8 cellular contexts compared by ENCODE assay signal in the genomic region with DNA sequence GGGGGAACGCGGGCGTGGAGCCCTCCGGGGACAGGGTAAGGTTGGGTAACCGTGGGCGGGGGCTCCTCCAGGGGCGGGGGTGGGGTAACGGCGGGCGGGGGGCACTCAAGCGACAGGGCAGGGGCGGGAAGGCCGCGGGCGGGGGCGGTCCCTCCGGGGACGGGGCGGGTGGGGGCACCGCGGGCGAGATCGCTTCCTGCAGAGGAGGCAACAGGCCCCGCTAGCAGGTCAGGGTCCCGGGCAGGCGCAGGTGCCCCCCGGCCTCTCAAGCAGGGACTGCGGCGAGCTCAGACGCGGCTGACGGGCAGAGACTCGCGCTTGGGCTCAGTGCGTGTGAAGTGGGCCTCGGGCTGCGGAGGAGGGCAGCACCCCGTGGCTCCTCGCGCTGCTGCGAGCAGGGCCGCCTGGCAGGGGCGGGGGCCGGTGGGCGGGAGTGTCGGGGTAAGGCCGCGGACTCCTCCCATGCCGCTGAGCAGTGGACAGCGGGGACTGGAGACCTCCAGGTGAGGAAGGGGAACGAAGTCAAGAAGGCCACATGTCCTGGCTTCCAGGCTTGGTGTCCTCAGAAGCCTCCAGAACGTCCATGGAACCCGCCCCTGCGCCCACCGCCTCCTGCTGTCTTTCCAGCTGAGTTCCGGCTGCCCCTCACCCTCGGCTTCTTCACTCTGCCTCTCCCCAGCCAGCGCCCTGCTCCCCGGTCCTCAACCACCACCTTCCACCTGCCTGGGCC. TPM values are rescaled to one million over a fixed set of nuclear protein-coding genes. Genes with fewer than 3 reads are reported as not detected.
DNase-seq lines count a peak whose midpoint lies in the region; TF ChIP-seq lines count a peak whose summit lies in the region.

No MANE protein-coding gene starts in this region.

- no peaks in the 10 kb centered on the region for H3K9me3 Mint-ChIP-seq in activated naive CD4-positive, alpha-beta T cell treated with anti-CD3 and anti-CD28 coated beads, Interleukin-2, amount 10 ng/mL, durations not matched to agents 7 days and 5 days
- H3K9me3 Mint-ChIP-seq in glutamatergic neuron (ENCODE audit: unreplicated experiment) = peaks cover 18% of the 10 kb centered on the region

- DNase-seq in activated T-cell treated with anti-CD3 and anti-CD28 coated beads for 4 hours (peak; percentile 71), HL-60 (ENCODE audit: low read depth in 1 of 2, low spot score in 1 of 2) (peak; percentile 72 to 76), RWPE1 (ENCODE audit: low spot score) (peak; percentile 80), glutamatergic neuron (peak; percentile 70), ovary (peak; percentile 72 to 84 (median 78)), transverse colon (peak; percentile 83)
- DNase-seq in activated T-cell treated with anti-CD3 and anti-CD28 coated beads, Interleukin-2, amount 50 U/mL, for 48 hours = no peak
- peak; percentile 75 for DNase-seq in activated naive CD4-positive, alpha-beta T cell treated with anti-CD3 and anti-CD28 coated beads, Interleukin-2, amount 10 ng/mL, durations not matched to agents 7 days and 5 days

- 1 to 3% (median 1%) methylated on average over 17 to 57 of the region's 59 CpGs for WGBS in ovary, 3 donors
- 2% methylated on average over 48 of the region's 59 CpGs; no CpG with 5 or more reads in 1 of the 2 donors for WGBS in transverse colon (ENCODE audit: low coverage in 1 of 2), 2 donors

- peaks cover 23% of the 10 kb centered on the region for H3K4me1 ChIP-seq in ovary (ENCODE audit: insufficient read depth)
- peaks cover 46 to 76% (median 72%) of the 10 kb centered on the region in 4 donors for H3K4me1 ChIP-seq in transverse colon

- peaks cover 55% of the 10 kb centered on the region for H3K4me1 Mint-ChIP-seq in activated naive CD4-positive, alpha-beta T cell treated with anti-CD3 and anti-CD28 coated beads, Interleukin-2, amount 10 ng/mL, durations not matched to agents 7 days and 5 days
- peaks cover 31% of the 10 kb centered on the region for H3K4me1 Mint-ChIP-seq in glutamatergic neuron (ENCODE audit: low read depth, unreplicated experiment)

- POLR2A ChIA-PET in RWPE1 (lab: Yijun Ruan, JAX; ENCODE audit: low non-redundant PET) = interaction anchor here (1.1 kb wide), 1 partner anchor 16 kb away, joined by 3 read pairs; no protein-coding TSS in a partner anchor

- H3K4me3 ChIP-seq in HL-60 (replicated peaks; ENCODE audit: insufficient read depth, low read length) = peak overlapping the region; percentile 71
- H3K4me3 ChIP-seq in ovary = peak overlapping the region; percentile 82
- peak overlapping the region; percentile 79 to 99 (median 91) for H3K4me3 ChIP-seq in transverse colon

- TF ChIP-seq EP300 in ovary (IDR thresholded peaks at IDR 0.05) (no peak), transverse colon (IDR thresholded peaks at IDR 0.05; ENCODE audit: low read depth) (no peak)

- peak overlapping the region; percentile 92 for H3K27ac Mint-ChIP-seq in activated naive CD4-positive, alpha-beta T cell treated with anti-CD3 and anti-CD28 coated beads, Interleukin-2, amount 10 ng/mL, durations not matched to agents 7 days and 5 days
- peak overlapping the region; percentile 57 for H3K27ac Mint-ChIP-seq in glutamatergic neuron (ENCODE audit: unreplicated experiment)

- H3K4me3 Mint-ChIP-seq in activated naive CD4-positive, alpha-beta T cell treated with anti-CD3 and anti-CD28 coated beads, Interleukin-2, amount 10 ng/mL, durations not matched to agents 7 days and 5 days = peak overlapping the region; percentile 81
- H3K4me3 Mint-ChIP-seq in glutamatergic neuron (ENCODE audit: unreplicated experiment) = peak overlapping the region; percentile 85

- in situ Hi-C loops in transverse colon (cut with MboI; ENCODE audit: low pct_ligation_motif_present in 1 of 4, low pct_unique_long_range_greater_than_20kb in 1 of 4, low sequenced_read_pairs in 3 of 4) = loop anchor here in 1 of 4 donors (25.0 kb wide), 1 partner anchor 129 kb away; no protein-coding TSS in a partner anchor

- TF ChIP-seq POLR2A in ovary (IDR thresholded peaks at IDR 0.05) (peak; percentile 5), transverse colon (IDR thresholded peaks at IDR 0.05) (peak; percentile 79)

- intact Hi-C loops in ovary (cut with DNase I) = loop anchor here (2.0 to 10.0 kb wide), 4 partner anchors 107 to 317 kb away; a partner anchor contains a TSS
- intact Hi-C loops in transverse colon (cut with DNase I; ENCODE audit: low total_unique reads) = no loop called here

- peaks cover 22% of the 10 kb centered on the region for H3K36me3 Mint-ChIP-seq in activated naive CD4-positive, alpha-beta T cell treated with anti-CD3 and anti-CD28 coated beads, Interleukin-2, amount 10 ng/mL, durations not matched to agents 7 days and 5 days
- H3K36me3 Mint-ChIP-seq in glutamatergic neuron (ENCODE audit: unreplicated experiment) = no peaks in the 10 kb centered on the region

- H3K27me3 ChIP-seq in HL-60 (ENCODE audit: insufficient read depth, poor library complexity, severe bottlenecking) = no peaks in the 10 kb centered on the region
- H3K27me3 ChIP-seq in ovary = no peaks in the 10 kb centered on the region
- no peaks in the 10 kb centered on the region for H3K27me3 ChIP-seq in transverse colon

- CTCF ChIA-PET in RWPE1 (lab: Yijun Ruan, JAX) = interaction anchor here (1.3 kb wide), 1 partner anchor 17 kb away, joined by 5 read pairs; no protein-coding TSS in a partner anchor
- CTCF ChIA-PET in activated naive CD4-positive, alpha-beta T cell treated with anti-CD3 and anti-CD28 coated beads, Interleukin-2, amount 10 ng/mL, durations not matched to agents 7 days and 5 days (lab: Charles Lee) = interaction anchor here (0.7 kb wide), 1 partner anchor 17 kb away, joined by 3 read pairs; no protein-coding TSS in a partner anchor

- peaks cover 30% of the 10 kb centered on the region for H3K27me3 Mint-ChIP-seq in activated naive CD4-positive, alpha-beta T cell treated with anti-CD3 and anti-CD28 coated beads, Interleukin-2, amount 10 ng/mL, durations not matched to agents 7 days and 5 days
- peaks cover 18% of the 10 kb centered on the region for H3K27me3 Mint-ChIP-seq in glutamatergic neuron (ENCODE audit: unreplicated experiment)

- no peaks in the 10 kb centered on the region for H3K36me3 ChIP-seq in ovary
- no peaks in the 10 kb centered on the region for H3K36me3 ChIP-seq in transverse colon

- H3K9me3 ChIP-seq in ovary (no peaks in the 10 kb centered on the region), transverse colon (no peaks in the 10 kb centered on the region)

- TF ChIP-seq CTCF in HL-60 (IDR thresholded peaks at IDR 0.05; ENCODE audit: insufficient read depth, low read length) = no peak
- no peak for TF ChIP-seq CTCF in RWPE1 (conservative IDR thresholded peaks at IDR 0.05; ENCODE audit: low read depth)
- no peak for TF ChIP-seq CTCF in glutamatergic neuron (IDR thresholded peaks at IDR 0.05; ENCODE audit: partially characterized antibody, unreplicated experiment)
- no peak for TF ChIP-seq CTCF in ovary (IDR thresholded peaks at IDR 0.05)
- TF ChIP-seq CTCF in transverse colon (IDR thresholded peaks at IDR 0.05) = no peak

- H3K27ac ChIP-seq in HL-60 (replicated peaks) (peak overlapping the region; percentile 97), RWPE1 (peak overlapping the region; percentile 93), ovary (peak overlapping the region; percentile 92 to 95), transverse colon (peak overlapping the region; percentile 93 to 99 (median 97))

RNA-seq across cellular contexts. Expression of a gene that starts 0.6 kb away (rescaled TPM):
- total RNA-seq in glutamatergic neuron (ENCODE audit: unreplicated experiment) = 734 TPM
- total RNA-seq in ovary = 100 to 1,000 TPM in 6 of 7 donors, 10 to 100 TPM in 1; 92.9 to 314 (median 255) TPM
- 100 to 1,000 TPM; 137 to 262 TPM for polyA plus RNA-seq in ovary
- total RNA-seq in transverse colon = 100 to 1,000 TPM; 123 to 191 (median 174) TPM

RNA-seq across cellular contexts. Expression of a gene that starts 23.5 kb away (rescaled TPM):
- 5.2 TPM for total RNA-seq in glutamatergic neuron (ENCODE audit: unreplicated experiment)
- under 1 TPM in 6 of 7 donors, not detected in 1; 0.10 to 0.43 (median 0.14) TPM for total RNA-seq in ovary
- under 1 TPM in 1 of 2 donors, not detected in 1; 0.04 TPM for polyA plus RNA-seq in ovary
- under 1 TPM in 1 of 4 donors, not detected in 3; 0.48 TPM for total RNA-seq in transverse colon

RNA-seq across cellular contexts. Expression of a gene that starts 27.6 kb away (rescaled TPM):
- total RNA-seq in glutamatergic neuron (ENCODE audit: unreplicated experiment) = 5.4 TPM
- 1 to 10 TPM; 1.6 to 3.3 (median 2.3) TPM for total RNA-seq in ovary
- 1 to 10 TPM in 1 of 2 donors, under 1 TPM in 1; 0.42 to 1.4 TPM for polyA plus RNA-seq in ovary
- 1 to 10 TPM in 3 of 4 donors, not detected in 1; 5.2 to 9.5 (median 5.3) TPM for total RNA-seq in transverse colon

Comparison
In these comparisons a context has a peak if more than half of its experiments do, and no peak if none do; other contexts are left out.
1. DNase-seq: peak in activated T-cell treated with anti-CD3 and anti-CD28 coated beads for 4 hours (single experiment), HL-60 (2 of 2), RWPE1 (single experiment), activated naive CD4-positive, alpha-beta T cell treated with anti-CD3 and anti-CD28 coated beads, Interleukin-2, amount 10 ng/mL, durations not matched to agents 7 days and 5 days (single experiment), glutamatergic neuron (single experiment), ovary (5 of 5) and transverse colon (single experiment); none in activated T-cell treated with anti-CD3 and anti-CD28 coated beads, Interleukin-2, amount 50 U/mL, for 48 hours (0 of 2).
2. Peak in every context shown above with its lines, with median percentiles within 50 percentile points of each other: H3K27ac ChIP-seq and H3K4me3 ChIP-seq.